ENCODE assay signal across 12 cellular contexts in genomic region chr9:17863213-17863883, GRCh38.
A peak's percentile ranks its signal among the peaks of the same experiment; 100 is the strongest.
DNase-seq lines count a peak whose midpoint lies in the region; ATAC-seq and TF ChIP-seq lines count a peak whose summit lies in the region.
"Had no signal": no experiment of that assay in that cellular context is flagged by ENCODE, and none has a peak within 500 bp of the region (broad histone marks: within the 10 kb centered on the region; RNA-seq: fewer than 3 reads in every experiment).

No MANE protein-coding gene starts in this region.

- no peak for TF ChIP-seq POLR2A in stomach (IDR thresholded peaks at IDR 0.05)

- TF ChIP-seq EP300 in stomach (IDR thresholded peaks at IDR 0.05), result no peak

- H3K27me3 ChIP-seq in stomach (no peaks in the 10 kb centered on the region), aorta (ENCODE audit: control insufficient read depth in 1 of 2, insufficient read depth in 2 of 2, low read length in 1 of 2) (no peaks in the 10 kb centered on the region), left ventricle myocardium inferior (ENCODE audit: low read depth) (no peaks in the 10 kb centered on the region)
- H3K27me3 ChIP-seq: right lobe of liver, vagina had no signal

- no peak for TF ChIP-seq CTCF in stomach (IDR thresholded peaks at IDR 0.05)
- no peak for TF ChIP-seq CTCF in left ventricle myocardium inferior (IDR thresholded peaks at IDR 0.05; ENCODE audit: borderline replicate concordance)

- DNase-seq in astrocyte of the hippocampus (ENCODE audit: low read depth, low spot score) (peak; percentile 7), stomach (no peak), aorta (no peak), left ventricle myocardium inferior (no peak)
- DNase-seq in activated T-cell treated with anti-CD3 and anti-CD28 coated beads, Interleukin-2, amount 50 U/mL, for 1 hour, result no peak
- DNase-seq: C1 segment of cervical spinal cord, NCI-H1694, right lobe of liver had no signal

- intact Hi-C loops in stomach (cut with DNase I; ENCODE audit: low total_unique reads), result no loop called here
- intact Hi-C loops in aorta (cut with DNase I), result no loop called here
- intact Hi-C loops in left ventricle myocardium inferior (cut with micrococcal nuclease), result no loop called here

- no peak overlapping the region for H3K27ac ChIP-seq in stomach
- H3K27ac ChIP-seq in aorta (ENCODE audit: low read depth in 1 of 2, low read length in 2 of 2), result no peak overlapping the region
- H3K27ac ChIP-seq in left ventricle myocardium inferior (replicated peaks), result no peak overlapping the region
- H3K27ac ChIP-seq: right lobe of liver, vagina had no signal

- H3K4me3 ChIP-seq in stomach (no peak overlapping the region), aorta (ENCODE audit: low read length in 2 of 2) (no peak overlapping the region), left ventricle myocardium inferior (no peak overlapping the region)
- H3K4me3 ChIP-seq: right lobe of liver, vagina had no signal

- ATAC-seq in GM18517 (IDR thresholded peaks at IDR 0.05; ENCODE audit: unreplicated experiment) (peak; percentile 83), GM21390 (IDR thresholded peaks at IDR 0.05; ENCODE audit: unreplicated experiment) (peak; percentile 82), HG03025 (IDR thresholded peaks at IDR 0.05; ENCODE audit: low FRiP score, unreplicated experiment) (peak; percentile 80), aorta (ENCODE audit: low FRiP score) (no peak)
- ATAC-seq: right lobe of liver had no signal

- H3K36me3 ChIP-seq in stomach (no peaks in the 10 kb centered on the region), aorta (ENCODE audit: control insufficient read depth in 1 of 2, insufficient read depth in 2 of 2, low read length in 1 of 2) (no peaks in the 10 kb centered on the region), left ventricle myocardium inferior (no peaks in the 10 kb centered on the region)
- H3K36me3 ChIP-seq: right lobe of liver, vagina had no signal

- WGBS in stomach, 5 donors, result 77 to 89% (median 82%) methylated on average over 4 of the region's 4 CpGs
- WGBS in aorta, 2 donors, result 95 to 96% methylated on average over 4 of the region's 4 CpGs

- no peaks in the 10 kb centered on the region for H3K4me1 ChIP-seq in stomach
- H3K4me1 ChIP-seq in aorta (ENCODE audit: control insufficient read depth in 1 of 2, insufficient read depth in 2 of 2, low read length in 2 of 2), result no peaks in the 10 kb centered on the region
- H3K4me1 ChIP-seq in left ventricle myocardium inferior, result no peaks in the 10 kb centered on the region
- H3K4me1 ChIP-seq: right lobe of liver, vagina had no signal

- no peaks in the 10 kb centered on the region for H3K9me3 ChIP-seq in stomach
- H3K9me3 ChIP-seq in aorta (ENCODE audit: control insufficient read depth, low read length), result no peaks in the 10 kb centered on the region
- H3K9me3 ChIP-seq in left ventricle myocardium inferior (replicated peaks), result no peaks in the 10 kb centered on the region
- H3K9me3 ChIP-seq: right lobe of liver, vagina had no signal
